21 cellular contexts compared by ENCODE assay signal in the genomic region with DNA sequence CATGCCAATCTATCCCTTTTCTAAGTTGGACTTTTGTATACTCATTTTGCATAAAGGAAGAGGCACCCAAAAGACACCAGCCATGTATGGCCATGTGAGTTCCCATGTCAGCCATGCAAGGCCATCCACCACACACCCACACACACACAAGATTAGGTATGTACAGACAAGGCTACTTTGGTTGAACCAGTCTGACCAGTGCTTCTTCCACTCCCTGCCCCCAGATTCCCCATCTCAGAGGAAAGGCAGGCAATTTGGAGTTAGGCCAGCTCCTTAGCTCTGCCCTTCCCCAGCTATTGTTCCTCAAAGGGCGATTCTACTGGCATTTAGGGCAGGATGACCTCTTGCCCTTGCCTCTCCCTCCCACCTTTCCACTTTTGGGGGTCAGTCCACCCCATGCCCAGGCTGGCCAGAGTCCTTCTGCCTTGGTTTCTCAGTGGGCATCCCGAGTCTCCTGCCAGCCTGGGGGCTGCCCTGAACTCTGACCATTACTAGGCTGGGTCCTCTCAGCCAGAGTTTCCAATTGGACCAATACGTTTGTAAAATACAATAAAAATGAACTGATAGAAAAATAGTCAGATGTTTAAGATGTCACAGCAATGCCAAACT.
A peak's percentile ranks its signal among the peaks of the same experiment; 100 is the strongest.
DNase-seq lines count a peak whose midpoint lies in the region; ATAC-seq and TF ChIP-seq lines count a peak whose summit lies in the region.
"Had no signal": no experiment of that assay in that cellular context is flagged by ENCODE, and none has a peak within 500 bp of the region (broad histone marks: within the 10 kb centered on the region; RNA-seq: fewer than 3 reads in every experiment).

No MANE protein-coding gene starts in this region.

- ATAC-seq in HCT116 (peak; percentile 71; the same call in 1 of the 2 replicates), PC-3 (peak; percentile 35; the same call in 1 of the 2 replicates)
- ATAC-seq: activated T-cell treated with anti-CD3 and anti-CD28 coated beads, Interleukin-2, amount 50 U/mL, for 72 hours; gastroesophageal sphincter had no signal

- POLR2A ChIA-PET in HCT116 (lab: Charles Lee) (no interaction called here), PC-3 (lab: Charles Lee; ENCODE audit: unreplicated experiment) (no interaction called here)

- H3K4me2 ChIP-seq in HCT116 (ENCODE audit: low read length) (peak overlapping the region; percentile 56), PC-3 (ENCODE audit: low read length) (peak overlapping the region; percentile 40; the same call in 1 of the 2 replicates)

- H3K9me3 ChIP-seq in HCT116 (ENCODE audit: control insufficient read depth in 1 of 2, insufficient read depth in 1 of 2, low read depth in 1 of 2, low read length in 2 of 2), result no peaks in the 10 kb centered on the region
- H3K9me3 ChIP-seq in PC-3 (ENCODE audit: low read length), result no peaks in the 10 kb centered on the region
- no peaks in the 10 kb centered on the region for H3K9me3 ChIP-seq in sigmoid colon
- H3K9me3 ChIP-seq: gastroesophageal sphincter, right atrium auricular region had no signal

- no peak overlapping the region for H3K27ac Mint-ChIP-seq in CD14-positive monocyte
- H3K27ac Mint-ChIP-seq: activated B cell treated with CpG ODN at 0.5 μM for 24 hours; activated naive CD8-positive, alpha-beta T cell treated with anti-CD3 and anti-CD28 coated beads for 36 hours; activated T-cell treated with anti-CD3 and anti-CD28 coated beads, Interleukin-2, amount 50 U/mL, for 72 hours; CD8-positive, alpha-beta memory T cell; dendritic cell treated with granulocyte-macrophage colony-stimulating factor and Interleukin-4, amounts not matched to agents 40 ng/mL and 50 ng/mL, for 4 days had no signal

- TF ChIP-seq CTCF in HCT116 (IDR thresholded peaks at IDR 0.05 in 2 of 3, conservative IDR thresholded peaks at IDR 0.05 in 1 of 3; ENCODE audit: borderline replicate concordance in 1 of 3, insufficient read depth in 1 of 3, low read depth in 2 of 3, low read length in 2 of 3) (no peak), PC-3 (conservative IDR thresholded peaks at IDR 0.05; ENCODE audit: low read depth, low read length) (no peak), sigmoid colon (IDR thresholded peaks at IDR 0.05) (no peak), CD14-positive monocyte (IDR thresholded peaks at IDR 0.05) (no peak)

- no peak for TF ChIP-seq POLR2A in HCT116 (IDR thresholded peaks at IDR 0.05; ENCODE audit: borderline replicate concordance, extremely low read depth, insufficient read depth, insufficient read length)
- TF ChIP-seq POLR2A in sigmoid colon (IDR thresholded peaks at IDR 0.05), result no peak

- no peak overlapping the region for H2AFZ ChIP-seq in HCT116 (ENCODE audit: low read depth, low read length, poor library complexity, severe bottlenecking)
- no peak overlapping the region for H2AFZ ChIP-seq in PC-3 (ENCODE audit: low read length)

- WGBS in sigmoid colon, 2 donors, result 32 to 63% methylated on average over 3 of the region's 3 CpGs

- intact Hi-C loops in HCT116 (cut with micrococcal nuclease), result no loop called here
- intact Hi-C loops in PC-3 (cut with micrococcal nuclease), result no loop called here
- intact Hi-C loops in sigmoid colon (cut with DNase I), result no loop called here
- intact Hi-C loops in CD14-positive monocyte (cut with micrococcal nuclease), result no loop called here

- H3K79me2 ChIP-seq in HCT116 (ENCODE audit: insufficient read depth, low read length), result no peaks in the 10 kb centered on the region
- H3K79me2 ChIP-seq in PC-3 (ENCODE audit: low read length), result no peaks in the 10 kb centered on the region

- TF ChIP-seq EP300 in sigmoid colon (IDR thresholded peaks at IDR 0.05), result no peak

- CTCF ChIA-PET in HCT116 (lab: Charles Lee) (no interaction called here), PC-3 (lab: Charles Lee) (no interaction called here)

- DNase-seq in HCT116 (ENCODE audit: low read depth, low spot score) (peak; percentile 6), PC-3 (peak; percentile 64), iPS-NIHi11 (ENCODE audit: low spot score) (peak; percentile 49), sigmoid colon (peak; percentile 29), activated gamma-delta T cell treated with Interleukin-2 at 50 U/mL for 16 hours (no peak), NCI-H526 treated with DMSO at 0.1 percent for 48 hours (lab: John Stamatoyannopoulos, UW) (no peak), CD14-positive monocyte (ENCODE audit: low spot score) (no peak)
- DNase-seq: activated B cell treated with CpG ODN at 0.5 μM for 24 hours; activated CD8-positive, alpha-beta memory T cell treated with anti-CD3 and anti-CD28 coated beads for 24 hours; activated naive CD8-positive, alpha-beta T cell treated with anti-CD3 and anti-CD28 coated beads for 36 hours; activated T-cell treated with anti-CD3 and anti-CD28 coated beads, Interleukin-2, amount 50 U/mL, for 72 hours; CD8-positive, alpha-beta memory T cell; DMS79 treated with DMSO at 0.1 percent for 48 hours; KBM-7; NCI-H1048; NCI-H82; T-helper 2 cell had no signal

- peaks cover 9% of the 10 kb centered on the region in 2 experiments for H3K4me1 ChIP-seq in HCT116 (ENCODE audit: control insufficient read depth in 1 of 2, insufficient read depth in 2 of 2, low read length in 2 of 2)
- peaks cover 6% of the 10 kb centered on the region; the same call in 1 of the 2 replicates for H3K4me1 ChIP-seq in PC-3 (ENCODE audit: insufficient read depth, low read length)
- no peaks in the 10 kb centered on the region for H3K4me1 ChIP-seq in sigmoid colon
- H3K4me1 ChIP-seq: right atrium auricular region had no signal

- H3K4me1 Mint-ChIP-seq in CD14-positive monocyte, result no peaks in the 10 kb centered on the region
- H3K4me1 Mint-ChIP-seq: activated B cell treated with CpG ODN at 0.5 μM for 24 hours; activated naive CD8-positive, alpha-beta T cell treated with anti-CD3 and anti-CD28 coated beads for 36 hours; CD8-positive, alpha-beta memory T cell had no signal

- H3K27me3 ChIP-seq in HCT116 (ENCODE audit: insufficient read depth, low read length) (no peaks in the 10 kb centered on the region), PC-3 (ENCODE audit: low read length) (no peaks in the 10 kb centered on the region), sigmoid colon (no peaks in the 10 kb centered on the region)
- H3K27me3 ChIP-seq: gastroesophageal sphincter, right atrium auricular region had no signal

- H3K4me3 Mint-ChIP-seq in CD14-positive monocyte, result no peak overlapping the region
- H3K4me3 Mint-ChIP-seq: activated B cell treated with CpG ODN at 0.5 μM for 24 hours; activated naive CD8-positive, alpha-beta T cell treated with anti-CD3 and anti-CD28 coated beads for 36 hours; activated T-cell treated with anti-CD3 and anti-CD28 coated beads, Interleukin-2, amount 50 U/mL, for 72 hours; brain; CD8-positive, alpha-beta memory T cell; dendritic cell treated with granulocyte-macrophage colony-stimulating factor and Interleukin-4, amounts not matched to agents 40 ng/mL and 50 ng/mL, for 4 days had no signal

- no peaks in the 10 kb centered on the region for H3K9me3 Mint-ChIP-seq in CD14-positive monocyte
- H3K9me3 Mint-ChIP-seq: activated B cell treated with CpG ODN at 0.5 μM for 24 hours; activated naive CD8-positive, alpha-beta T cell treated with anti-CD3 and anti-CD28 coated beads for 36 hours; activated T-cell treated with anti-CD3 and anti-CD28 coated beads, Interleukin-2, amount 50 U/mL, for 72 hours; CD8-positive, alpha-beta memory T cell; dendritic cell treated with granulocyte-macrophage colony-stimulating factor and Interleukin-4, amounts not matched to agents 40 ng/mL and 50 ng/mL, for 4 days had no signal

- no peak overlapping the region for H3K9ac ChIP-seq in HCT116 (ENCODE audit: low read length)
- no peak overlapping the region for H3K9ac ChIP-seq in PC-3 (ENCODE audit: low read length)

- peaks cover 7 to 16% (median 10%) of the 10 kb centered on the region in 3 donors for H3K27me3 Mint-ChIP-seq in CD14-positive monocyte (ENCODE audit: low read depth in 3 of 3)

- no peak overlapping the region for H3K27ac ChIP-seq in HCT116 (ENCODE audit: low read depth, low read length)
- no peak overlapping the region for H3K27ac ChIP-seq in PC-3 (ENCODE audit: low read length)
- H3K27ac ChIP-seq in sigmoid colon, result peak overlapping the region in 1 of 4 donors; percentile 76
- H3K27ac ChIP-seq: right atrium auricular region had no signal

- no peaks in the 10 kb centered on the region for H3F3A ChIP-seq in PC-3 (ENCODE audit: low read length, unreplicated experiment)

- no peaks in the 10 kb centered on the region for H3K9me2 ChIP-seq in HCT116 (ENCODE audit: insufficient read depth)
- no peaks in the 10 kb centered on the region for H3K9me2 ChIP-seq in PC-3 (replicated peaks; ENCODE audit: low read length)

- H3K36me3 ChIP-seq in HCT116 (ENCODE audit: control insufficient read depth in 1 of 2, insufficient read depth in 2 of 2, low read length in 2 of 2) (no peaks in the 10 kb centered on the region), PC-3 (ENCODE audit: low read depth, low read length) (no peaks in the 10 kb centered on the region), sigmoid colon (no peaks in the 10 kb centered on the region)
- H3K36me3 ChIP-seq: gastroesophageal sphincter, right atrium auricular region had no signal

- RAD21 ChIA-PET in HCT116 (lab: Charles Lee; ENCODE audit: low non-redundant PET in 1 of 2, low total read pairs in 2 of 2, uncharacterized antibody in 2 of 2, unreplicated experiment in 2 of 2), result no interaction called here

- BruUV-seq in HCT116 (replicated peaks; lab: Mats Ljungman, UMichigan) (no TSS peak), PC-3 (replicated peaks; lab: Mats Ljungman, UMichigan) (no TSS peak)

- H4K20me1 ChIP-seq in HCT116 (ENCODE audit: insufficient read depth) (no peaks in the 10 kb centered on the region), PC-3 (ENCODE audit: low read length) (no peaks in the 10 kb centered on the region)

- H3K4me3 ChIP-seq in HCT116 (replicated peaks in 1 of 2; ENCODE audit: low read depth in 1 of 2, low read length in 2 of 2), result no peak overlapping the region
- H3K4me3 ChIP-seq in PC-3 (ENCODE audit: low read length), result no peak overlapping the region
- H3K4me3 ChIP-seq in sigmoid colon, result no peak overlapping the region
- H3K4me3 ChIP-seq: gastroesophageal sphincter, right atrium auricular region had no signal

- no peaks in the 10 kb centered on the region for H3K36me3 Mint-ChIP-seq in CD14-positive monocyte
- H3K36me3 Mint-ChIP-seq: activated naive CD8-positive, alpha-beta T cell treated with anti-CD3 and anti-CD28 coated beads for 36 hours; brain; CD8-positive, alpha-beta memory T cell had no signal

- TF ChIP-seq RAD21 in HCT116 (IDR thresholded peaks at IDR 0.05; ENCODE audit: low read depth), result no peak

TF ChIP-seq in HCT116, 20 proteins besides CTCF, POLR2A, EP300 and RAD21:
- TF ChIP-seq EGR1 (IDR thresholded peaks at IDR 0.05; ENCODE audit: low read depth) (peak; percentile 51; the same call in 1 of the 2 replicates), YY1 (IDR thresholded peaks at IDR 0.05; ENCODE audit: extremely low read depth, insufficient replicate concordance, low read depth, low read length) (no peak), SP1 (IDR thresholded peaks at IDR 0.05; ENCODE audit: low read depth) (peak; percentile 52; the same call in 1 of the 2 replicates)

Comparison
In these comparisons a context has a peak if more than half of its experiments do, and no peak if none do; other contexts are left out.
1. DNase-seq: peak in HCT116 (single experiment), PC-3 (single experiment), iPS-NIHi11 (single experiment) and sigmoid colon (single experiment); none in activated gamma-delta T cell treated with Interleukin-2 at 50 U/mL for 16 hours (single experiment), NCI-H526 treated with DMSO at 0.1 percent for 48 hours (single experiment) and CD14-positive monocyte (single experiment).